22 cellular contexts compared by ENCODE assay signal in genomic region chr22:23471698-23472097, GRCh38.
A peak's percentile ranks its signal among the peaks of the same experiment; 100 is the strongest.
DNase-seq lines count a peak whose midpoint lies in the region; ATAC-seq, FAIRE-seq and TF ChIP-seq lines count a peak whose summit lies in the region.
"Had no signal": no experiment of that assay in that cellular context is flagged by ENCODE, and none has a peak within 500 bp of the region (broad histone marks: within the 10 kb centered on the region; RNA-seq: fewer than 3 reads in every experiment).

No MANE protein-coding gene starts in this region.

- no peaks in the 10 kb centered on the region for H3K9me3 ChIP-seq in HepG2 (ENCODE audit: low read length)
- no peaks in the 10 kb centered on the region for H3K9me3 ChIP-seq in right lobe of liver
- no peaks in the 10 kb centered on the region; a peak in 1 of 22 replicates for H3K9me3 ChIP-seq in BLaER1 treated with 17β-estradiol and CSF1 and Interleukin-3, amounts not matched to agents 10 nM and 100 nM (replicated peaks in 1 of 11)
- no peaks in the 10 kb centered on the region for H3K9me3 ChIP-seq in OCI-LY7 (ENCODE audit: low read length)
- H3K9me3 ChIP-seq: BE2C, Caco-2 had no signal

- TF ChIP-seq EP300 in HepG2 (IDR thresholded peaks at IDR 0.05; ENCODE audit: low read depth in 2 of 2, low read length in 2 of 2), result no peak
- no peak for TF ChIP-seq EP300 in HepG2 (CRISPR knock-in tag; IDR thresholded peaks at IDR 0.05; ENCODE audit: borderline replicate concordance)

- peak overlapping the region; percentile 13; the same call in 1 of the 2 replicates for H3K4me2 ChIP-seq in HepG2 (ENCODE audit: low read depth, low read length)
- peak overlapping the region in 7 of 11 experiments; percentile 23 to 83 (median 73); a peak in 7 of 22 replicates for H3K4me2 ChIP-seq in BLaER1 treated with 17β-estradiol and CSF1 and Interleukin-3, amounts not matched to agents 10 nM and 100 nM
- H3K4me2 ChIP-seq in OCI-LY7 (ENCODE audit: low read length), result peak overlapping the region; percentile 14

- peaks cover 28% of the 10 kb centered on the region for H3K4me1 ChIP-seq in HepG2 (ENCODE audit: insufficient read depth, low read length)
- no peaks in the 10 kb centered on the region for H3K4me1 ChIP-seq in right lobe of liver
- H3K4me1 ChIP-seq in BLaER1 treated with 17β-estradiol and CSF1 and Interleukin-3, amounts not matched to agents 10 nM and 100 nM, result peaks cover 6 to 55% (median 35%) of the 10 kb centered on the region in 10 experiments; a peak in 18 of 20 replicates
- peaks cover 26% of the 10 kb centered on the region for H3K4me1 ChIP-seq in OCI-LY7 (ENCODE audit: insufficient read depth, low read length, poor library complexity, severe bottlenecking)

- FAIRE-seq in HepG2 (lab: Jason Lieb, UNC), result no peak
- FAIRE-seq: A204.1, D721Med, G401.6, GM12891, GM19239 had no signal

- TF ChIP-seq POLR2A in HepG2 (IDR thresholded peaks at IDR 0.05; ENCODE audit: insufficient read depth in 1 of 2, low read depth in 2 of 2, low read length in 2 of 2) (no peak), right lobe of liver (IDR thresholded peaks at IDR 0.05) (no peak)

- H3K36me3 Mint-ChIP-seq in CD14-positive monocyte, result no peaks in the 10 kb centered on the region
- H3K36me3 Mint-ChIP-seq: CD8-positive, alpha-beta T cell had no signal

- TF ChIP-seq CTCF in HepG2 (CRISPR knock-in tag; IDR thresholded peaks at IDR 0.05) (no peak), right lobe of liver (IDR thresholded peaks at IDR 0.05) (no peak), OCI-LY7 (conservative IDR thresholded peaks at IDR 0.05; ENCODE audit: low read length) (no peak), CD14-positive monocyte (IDR thresholded peaks at IDR 0.05) (no peak)

- BruUV-seq in HepG2 (replicated peaks; lab: Mats Ljungman, UMichigan), result no TSS peak
- BruUV-seq in OCI-LY7 (replicated peaks; lab: Mats Ljungman, UMichigan), result no TSS peak

- H3K9ac ChIP-seq in HepG2 (ENCODE audit: insufficient read depth, low read depth, low read length), result no peak overlapping the region
- H3K9ac ChIP-seq in BLaER1 treated with 17β-estradiol and CSF1 and Interleukin-3, amounts not matched to agents 10 nM and 100 nM, result no peak overlapping the region

- intact Hi-C loops in HepG2 (cut with micrococcal nuclease; ENCODE audit: unreplicated experiment), result no loop called here
- intact Hi-C loops in right lobe of liver (cut with DNase I), result no loop called here
- intact Hi-C loops in OCI-LY7 (cut with micrococcal nuclease; ENCODE audit: unreplicated experiment), result no loop called here
- intact Hi-C loops in CD14-positive monocyte (cut with micrococcal nuclease), result no loop called here
- intact Hi-C loops in left cardiac atrium (cut with DNase I), result no loop called here

- H3K36me3 ChIP-seq in HepG2 (replicated peaks in 1 of 2; ENCODE audit: control insufficient read depth in 1 of 2, insufficient read depth in 2 of 2, low read length in 2 of 2) (no peaks in the 10 kb centered on the region), right lobe of liver (no peaks in the 10 kb centered on the region), OCI-LY7 (ENCODE audit: insufficient read depth, low read length) (no peaks in the 10 kb centered on the region)
- H3K36me3 ChIP-seq in BLaER1 treated with 17β-estradiol and CSF1 and Interleukin-3, amounts not matched to agents 10 nM and 100 nM, result no peaks in the 10 kb centered on the region
- H3K36me3 ChIP-seq: BE2C had no signal

- H3K27me3 ChIP-seq in HepG2 (ENCODE audit: control insufficient read depth in 1 of 2, insufficient read depth in 2 of 2, low read length in 2 of 2) (peaks cover 0 to 8% of the 10 kb centered on the region in 2 experiments; a peak in 1 of 5 replicates), right lobe of liver (no peaks in the 10 kb centered on the region)
- H3K27me3 ChIP-seq in BLaER1 treated with 17β-estradiol and CSF1 and Interleukin-3, amounts not matched to agents 10 nM and 100 nM, result no peaks in the 10 kb centered on the region
- H3K27me3 ChIP-seq: BE2C had no signal

- H2AFZ ChIP-seq in HepG2 (ENCODE audit: low read length) (no peak overlapping the region), OCI-LY7 (ENCODE audit: low read length) (peak overlapping the region; percentile 27; the same call in 1 of the 2 replicates)

- 2% methylated on average over 3 of the region's 3 CpGs for WGBS in HepG2 (ENCODE audit: low lambda C conversion rate)
- WGBS in right lobe of liver (ENCODE audit: insufficient coverage, low coverage, low lambda C conversion rate, missing lambda C conversion rate), result 66% methylated on average over 3 of the region's 3 CpGs

- POLR2A ChIA-PET in HepG2 (lab: Yijun Ruan, JAX) (interaction anchor here (0.5 to 0.8 kb wide), 2 partner anchors 10 to 337 kb away, joined by 3 read pairs; no protein-coding TSS in a partner anchor), OCI-LY7 (lab: Charles Lee) (interaction anchor here (0.6 kb wide), 1 partner anchor 960 kb away, joined by 3 read pairs; no protein-coding TSS in a partner anchor)

- H3K27ac Mint-ChIP-seq in CD14-positive monocyte, result no peak overlapping the region
- H3K27ac Mint-ChIP-seq: CD4-positive, alpha-beta T cell; CD8-positive, alpha-beta T cell had no signal

- H3K79me2 ChIP-seq in HepG2 (ENCODE audit: insufficient read depth, low read length) (no peaks in the 10 kb centered on the region), OCI-LY7 (ENCODE audit: insufficient read depth, low read depth, low read length) (no peaks in the 10 kb centered on the region)

- TF ChIP-seq RAD21 in HepG2 (CRISPR knock-in tag; IDR thresholded peaks at IDR 0.05), result no peak

- H3K4me1 Mint-ChIP-seq in CD14-positive monocyte, result no peaks in the 10 kb centered on the region

- peaks cover 0 to 1% (median 0%) of the 10 kb centered on the region in 3 donors for H3K27me3 Mint-ChIP-seq in CD14-positive monocyte (ENCODE audit: low read depth in 3 of 3)
- H3K27me3 Mint-ChIP-seq: CD4-positive, alpha-beta T cell had no signal

- DNase-seq in HepG2 (ENCODE audit: low spot score), result no peak
- DNase-seq in right lobe of liver, result no peak
- DNase-seq in OCI-LY7 (ENCODE audit: low spot score), result peak; percentile 15
- DNase-seq in NCI-H1048 (lab: John Stamatoyannopoulos, UW), result no peak
- DNase-seq in CD14-positive monocyte (ENCODE audit: low spot score), result no peak
- no peak for DNase-seq in left cardiac atrium
- DNase-seq: 8988T; ACHN; BE2C; C1 segment of cervical spinal cord; Caco-2; Calu3; CD4-positive, alpha-beta T cell; CD8-positive, alpha-beta T cell; DMS79 treated with DMSO at 0.1 percent for 48 hours; GF-D8 had no signal

- CTCF ChIA-PET in HepG2 (lab: Yijun Ruan, JAX; ENCODE audit: low intra/inter-chr PET ratio, low total read pairs), result no interaction called here
- CTCF ChIA-PET in OCI-LY7 (lab: Charles Lee; ENCODE audit: unreplicated experiment), result no interaction called here

- ATAC-seq in HepG2, result no peak
- no peak for ATAC-seq in right lobe of liver
- no peak for ATAC-seq in left cardiac atrium
- ATAC-seq: CD8-positive, alpha-beta T cell had no signal

- no peak overlapping the region for H3K4me3 Mint-ChIP-seq in CD14-positive monocyte
- H3K4me3 Mint-ChIP-seq: CD4-positive, alpha-beta T cell; CD8-positive, alpha-beta T cell had no signal

- in situ Hi-C loops in HepG2 (cut with HindIII; ENCODE audit: extremely low pct_ligation_motif_present, low pct_unique_long_range_greater_than_20kb), result no loop called here

- H3K27ac ChIP-seq in HepG2 (ENCODE audit: extremely low read length, insufficient read depth, low read length), result no peak overlapping the region
- no peak overlapping the region for H3K27ac ChIP-seq in right lobe of liver
- H3K27ac ChIP-seq in BLaER1 treated with 17β-estradiol and CSF1 and Interleukin-3, amounts not matched to agents 10 nM and 100 nM, result no peak overlapping the region
- H3K27ac ChIP-seq in OCI-LY7 (ENCODE audit: low read depth, low read length, poor library complexity, severe bottlenecking), result no peak overlapping the region

- no peaks in the 10 kb centered on the region for H3K9me2 ChIP-seq in OCI-LY7 (ENCODE audit: insufficient read depth, low read length)

- H3K9me3 Mint-ChIP-seq in CD14-positive monocyte, result no peaks in the 10 kb centered on the region
- H3K9me3 Mint-ChIP-seq: CD4-positive, alpha-beta T cell; CD8-positive, alpha-beta T cell had no signal

- H3K4me3 ChIP-seq in HepG2 (replicated peaks in 1 of 3; ENCODE audit: insufficient read depth in 1 of 3, low read depth in 2 of 3, low read length in 3 of 3) (no peak overlapping the region), right lobe of liver (no peak overlapping the region), OCI-LY7 (ENCODE audit: low read depth, low read length, poor library complexity, severe bottlenecking) (no peak overlapping the region)
- H3K4me3 ChIP-seq in BLaER1 treated with 17β-estradiol and CSF1 and Interleukin-3, amounts not matched to agents 10 nM and 100 nM, result no peak overlapping the region

- H4K20me1 ChIP-seq in HepG2 (ENCODE audit: insufficient read depth, low read length) (no peaks in the 10 kb centered on the region), OCI-LY7 (ENCODE audit: insufficient read depth, low read length) (no peaks in the 10 kb centered on the region)
- H4K20me1 ChIP-seq in BLaER1 treated with 17β-estradiol and CSF1 and Interleukin-3, amounts not matched to agents 10 nM and 100 nM, result no peaks in the 10 kb centered on the region

TF ChIP-seq in HepG2, 621 proteins besides CTCF, POLR2A, EP300 and RAD21 (continues in another document):
- TF ChIP-seq CAMTA2 (CRISPR knock-in tag; IDR thresholded peaks at IDR 0.05; ENCODE audit: borderline replicate concordance), result no peak
- TF ChIP-seq KLF9 (CRISPR knock-in tag; IDR thresholded peaks at IDR 0.05; ENCODE audit: low read depth), result no peak
- TF ChIP-seq TCF12 (IDR thresholded peaks at IDR 0.05), result no peak
- TF ChIP-seq TCF12 (CRISPR knock-in tag; IDR thresholded peaks at IDR 0.05), result no peak
- no peak; the same call in 1 of the 2 replicates for TF ChIP-seq NR2F6 (IDR thresholded peaks at IDR 0.05)
- TF ChIP-seq NR2F6 (CRISPR knock-in tag; IDR thresholded peaks at IDR 0.05), result 0 out of 2 replicates have a peak, but pooled peaks have one; percentile 11
- TF ChIP-seq HNF4G (IDR thresholded peaks at IDR 0.05; ENCODE audit: borderline replicate concordance, low read depth, low read length), result peak; percentile 28; the same call in 1 of the 2 replicates
- TF ChIP-seq HNF4G (CRISPR knock-in tag; IDR thresholded peaks at IDR 0.05; ENCODE audit: borderline replicate concordance, low read depth), result no peak
- TF ChIP-seq LCORL (IDR thresholded peaks at IDR 0.05), result no peak
- TF ChIP-seq LCORL (CRISPR knock-in tag; IDR thresholded peaks at IDR 0.05), result no peak
- peak; percentile 70; the same call in 1 of the 2 replicates for TF ChIP-seq GFI1 (CRISPR knock-in tag; IDR thresholded peaks at IDR 0.05; ENCODE audit: borderline replicate concordance)

Comparison
In these comparisons a context has a peak if more than half of its experiments do, and no peak if none do; other contexts are left out.
1. H3K4me2 ChIP-seq: peak in every context shown above with its lines; median percentile 73 in BLaER1 treated with 17β-estradiol and CSF1 and Interleukin-3, amounts not matched to agents 10 nM and 100 nM; 14 in OCI-LY7; 13 in HepG2.